9 cellular contexts compared by ENCODE assay signal in the genomic region with DNA sequence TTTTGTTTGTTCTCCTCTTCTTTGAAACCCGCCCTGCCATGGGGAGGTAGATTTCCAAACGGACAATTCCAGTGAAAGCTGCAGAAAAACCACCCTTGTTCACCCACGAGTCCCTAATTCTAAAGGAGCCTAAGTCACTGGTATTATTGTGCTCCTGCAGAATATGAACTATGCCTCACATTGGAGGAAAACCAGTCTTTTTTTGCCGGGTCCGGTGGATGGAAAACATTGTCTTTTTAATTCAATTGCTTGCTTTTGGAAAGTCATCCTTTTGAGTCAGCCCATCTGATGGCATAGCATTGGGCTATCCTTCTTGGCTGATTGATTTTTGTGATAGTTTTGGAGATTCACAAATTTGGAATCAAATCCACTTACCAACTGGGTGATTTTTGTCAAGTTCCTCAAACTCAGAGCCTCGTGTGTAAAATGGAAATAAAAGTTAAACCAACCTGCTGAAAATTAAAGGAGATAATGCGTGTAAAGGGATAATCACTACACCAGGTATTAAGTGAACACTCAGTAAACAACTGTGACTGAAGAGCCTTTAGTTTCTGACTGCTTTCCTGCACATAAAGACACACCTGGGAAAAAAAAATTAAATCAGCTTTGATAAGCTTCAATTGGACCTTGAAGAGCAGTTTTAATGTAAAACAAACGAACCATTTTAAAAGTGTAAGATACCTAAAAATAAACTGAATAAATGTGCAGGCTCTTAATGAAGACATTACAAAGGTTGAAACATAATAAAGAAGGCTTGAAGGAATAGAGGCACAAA. TPM values are rescaled to one million over a fixed set of nuclear protein-coding genes. Genes with fewer than 3 reads are reported as not detected.
DNase-seq lines count a peak whose midpoint lies in the region; ATAC-seq, FAIRE-seq and TF ChIP-seq lines count a peak whose summit lies in the region.
"Had no signal": no experiment of that assay in that cellular context is flagged by ENCODE, and none has a peak within 500 bp of the region (broad histone marks: within the 10 kb centered on the region; RNA-seq: fewer than 3 reads in every experiment).

No MANE protein-coding gene starts in this region.

- H3K4me1 Mint-ChIP-seq in HFFc6 (ENCODE audit: low read depth) = peaks cover 25% of the 10 kb centered on the region
- H3K4me1 Mint-ChIP-seq in astrocyte (ENCODE audit: low read depth, unreplicated experiment) = peaks cover 16% of the 10 kb centered on the region

- H3K9me3 ChIP-seq in astrocyte (ENCODE audit: insufficient read depth, low read depth, low read length) (no peaks in the 10 kb centered on the region), mucosa of rectum (ENCODE audit: control insufficient read depth in 2 of 2, low read length in 2 of 2) (no peaks in the 10 kb centered on the region)

- no peak for FAIRE-seq in astrocyte (lab: Jason Lieb, UNC)

- CTCF ChIA-PET in AG04449 (lab: Yijun Ruan, JAX) = interaction anchor here (1.0 to 1.3 kb wide), 4 partner anchors 46 to 291 kb away, joined by 3 to 4 read pairs (median 3); no protein-coding TSS in a partner anchor

- H3K9me3 Mint-ChIP-seq in HFFc6 (no peaks in the 10 kb centered on the region), astrocyte (ENCODE audit: unreplicated experiment) (peaks cover 2% of the 10 kb centered on the region)

- peaks cover 38% of the 10 kb centered on the region for H3K79me2 ChIP-seq in astrocyte (ENCODE audit: insufficient read depth, low read length)

- peaks cover 4% of the 10 kb centered on the region for H3K36me3 ChIP-seq in astrocyte (ENCODE audit: insufficient read depth, low read length)
- no peaks in the 10 kb centered on the region for H3K36me3 ChIP-seq in mucosa of rectum (ENCODE audit: control insufficient read depth in 2 of 2, insufficient read depth in 2 of 2, low read length in 2 of 2)

- POLR2A ChIA-PET in AG04449 (lab: Yijun Ruan, JAX) = interaction anchor here (0.7 kb wide), 1 partner anchor 259 kb away, joined by 5 read pairs; no protein-coding TSS in a partner anchor

- H3K4me3 ChIP-seq in AG04449 (ENCODE audit: low read depth, low read length) (peak overlapping the region; percentile 71), astrocyte (ENCODE audit: insufficient read depth, low read depth, low read length) (peak overlapping the region; percentile 79), mucosa of rectum (ENCODE audit: low read length in 2 of 2) (peak overlapping the region; percentile 62 to 71)

- H3K27me3 Mint-ChIP-seq in HFFc6 (ENCODE audit: insufficient read depth) = peaks cover 44% of the 10 kb centered on the region
- H3K27me3 Mint-ChIP-seq in astrocyte (ENCODE audit: low read depth, unreplicated experiment) = no peaks in the 10 kb centered on the region

- H3K4me3 Mint-ChIP-seq in HFFc6 (peak overlapping the region; percentile 71), astrocyte (ENCODE audit: unreplicated experiment) (peak overlapping the region; percentile 97)

- H3K36me3 Mint-ChIP-seq in HFFc6 (ENCODE audit: low read depth) = no peaks in the 10 kb centered on the region
- H3K36me3 Mint-ChIP-seq in astrocyte (ENCODE audit: low read depth, unreplicated experiment) = peaks cover 1% of the 10 kb centered on the region

- no peak for ATAC-seq in HG03460 (IDR thresholded peaks at IDR 0.05; ENCODE audit: unreplicated experiment)

- H4K20me1 ChIP-seq in astrocyte (ENCODE audit: insufficient read depth, low read length) = peaks cover 26% of the 10 kb centered on the region

- H3K27ac ChIP-seq in astrocyte (ENCODE audit: low read depth, low read length) (no peak overlapping the region), mucosa of rectum (ENCODE audit: low read depth in 2 of 2, low read length in 2 of 2) (peak overlapping the region; percentile 57 to 58)
- H3K27ac ChIP-seq: VCaP had no signal

- H3K27ac Mint-ChIP-seq in HFFc6 (no peak overlapping the region), astrocyte (ENCODE audit: unreplicated experiment) (peak overlapping the region; percentile 64)

- H3K9ac ChIP-seq in astrocyte (ENCODE audit: low read length) (peak overlapping the region; percentile 81), mucosa of rectum (ENCODE audit: low read depth in 1 of 2, low read length in 2 of 2) (peak overlapping the region; percentile 7 to 72)

- DNase-seq in AG04449 (ENCODE audit: low read depth, low spot score) (no peak), HFFc6 (no peak), astrocyte (ENCODE audit: low read depth) (no peak), COLO668 (lab: John Stamatoyannopoulos, UW; ENCODE audit: unreplicated experiment) (no peak), AG20443 (ENCODE audit: low spot score) (no peak), NCI-H2196 (lab: John Stamatoyannopoulos, UW; ENCODE audit: unreplicated experiment) (no peak)

- H3K27me3 ChIP-seq in astrocyte (ENCODE audit: insufficient read depth, low read length) (no peaks in the 10 kb centered on the region), mucosa of rectum (ENCODE audit: control insufficient read depth in 2 of 2, insufficient read depth in 2 of 2, low read length in 2 of 2) (no peaks in the 10 kb centered on the region)

- H3K4me1 ChIP-seq in astrocyte (ENCODE audit: insufficient read depth, low read length) (peaks cover 13% of the 10 kb centered on the region), mucosa of rectum (ENCODE audit: control insufficient read depth in 2 of 2, insufficient read depth in 2 of 2, low read length in 2 of 2) (peaks cover 7 to 26% of the 10 kb centered on the region in 2 donors)

- H2AFZ ChIP-seq in astrocyte (ENCODE audit: low read depth, low read length) = no peak overlapping the region

- H3K4me2 ChIP-seq in astrocyte (ENCODE audit: low read length) = peak overlapping the region; percentile 98

- TF ChIP-seq CTCF in AG04449 (IDR thresholded peaks at IDR 0.05; ENCODE audit: insufficient read depth, low read length, missing control alignments) (no peak), HFFc6 (IDR thresholded peaks at IDR 0.05) (no peak), astrocyte (IDR thresholded peaks at IDR 0.05; ENCODE audit: insufficient read depth, low read depth, low read length) (no peak)

RNA-seq across cellular contexts. Expression of a gene that starts 0.8 kb away (rescaled TPM):
- total RNA-seq in HFFc6 (2021; fragmentation: NEBNext Ultra II Directional; extraction: Animal tissue kit (Norgen Biotek cat#: 25700)) = not detected
- total RNA-seq in astrocyte = 12.5 and 15.7 TPM in 2 replicates

RNA-seq across cellular contexts. Expression of a gene that starts 57.3 kb away (rescaled TPM):
- total RNA-seq in HFFc6 (2021; fragmentation: NEBNext Ultra II Directional; extraction: Animal tissue kit (Norgen Biotek cat#: 25700)) = 1 to 10 TPM in 5 of 6 experiments, under 1 TPM in 1; 0.76 to 2.9 (median 2.6) TPM
- 0.62 and 0.64 TPM in 2 replicates for total RNA-seq in astrocyte

Comparison
In these comparisons a context has a peak if more than half of its experiments do, and no peak if none do; other contexts are left out.
1. RNA of a gene that starts 0.8 kb away (total RNA-seq): 12.5 to 15.7 TPM in astrocyte; not detected in HFFc6; every median in the first group is over 10 times any median in the second.
2. Peak in every context shown above with its lines, with median percentiles within 50 percentile points of each other: H3K4me3 ChIP-seq.